1 cellular context compared by ENCODE assay signal in the genomic region with DNA sequence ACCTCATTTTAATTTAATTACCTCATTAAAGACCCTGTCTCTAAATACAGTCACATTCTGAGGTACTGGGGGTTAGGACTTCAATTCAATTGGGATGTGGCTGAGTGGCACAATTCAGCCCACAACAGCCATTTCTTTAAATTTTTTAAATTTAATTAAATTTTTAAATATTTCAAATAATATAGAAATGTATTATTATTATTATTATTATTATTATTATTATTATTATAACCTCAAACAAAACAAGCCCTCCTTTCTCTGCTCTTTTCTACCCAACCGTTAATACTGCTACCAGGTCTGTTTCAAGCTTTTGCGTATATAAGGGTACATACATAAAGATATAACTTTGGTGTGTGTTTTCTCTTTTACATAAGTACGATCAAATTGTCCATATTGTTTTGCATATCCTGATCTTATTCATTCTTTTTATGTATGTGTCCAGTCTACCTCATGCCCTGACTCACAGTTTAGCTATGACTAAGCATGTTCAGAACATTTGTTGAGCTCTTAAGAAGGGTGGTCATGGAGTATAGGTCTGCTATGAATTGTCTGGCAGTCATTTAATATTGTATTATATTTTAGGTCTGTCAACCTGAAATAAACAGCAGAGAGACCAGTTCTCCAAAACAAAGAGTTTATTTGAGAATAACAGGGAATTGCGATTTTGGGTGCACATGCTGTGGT.
A peak's percentile ranks its signal among the peaks of the same experiment; 100 is the strongest.
TF ChIP-seq lines count a peak whose summit lies in the region.

No MANE protein-coding gene starts in this region.

TF ChIP-seq in IMR-90, 13 proteins besides CTCF, POLR2A, EP300 and RAD21:
- TF ChIP-seq NFE2L2 (IDR thresholded peaks at IDR 0.05; ENCODE audit: low read depth, low read length) = 0 out of 2 replicates have a peak, but pooled peaks have one; percentile 48
- no peak for TF ChIP-seq CEBPB (IDR thresholded peaks at IDR 0.05; ENCODE audit: low read depth, low read length)
